ENCODE assay signal across 8 cellular contexts in the genomic region with DNA sequence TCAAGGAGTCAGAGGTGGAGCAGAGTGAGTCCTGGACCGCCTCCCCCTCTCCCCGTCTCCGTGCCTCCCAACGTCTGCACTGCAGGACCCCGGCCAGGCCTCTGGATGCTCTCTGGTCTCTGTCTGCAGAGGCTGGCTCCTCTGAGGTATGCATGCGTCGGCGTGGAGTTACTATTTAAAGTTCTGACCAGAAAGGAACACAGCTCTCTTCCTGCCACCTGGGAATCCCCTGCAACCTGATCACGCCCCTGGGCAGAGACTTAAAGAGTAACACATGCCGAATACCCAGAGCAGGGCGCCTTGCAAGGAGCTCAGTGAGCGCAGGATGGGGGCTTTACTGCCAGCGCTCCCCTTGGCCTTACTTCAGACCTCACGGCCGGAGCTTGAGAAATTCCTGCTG.
DNase-seq lines count a peak whose midpoint lies in the region; ATAC-seq and TF ChIP-seq lines count a peak whose summit lies in the region.

No MANE protein-coding gene starts in this region.

- DNase-seq in epithelial cell of esophagus (ENCODE audit: low read depth) (peak; percentile 48), NCI-H1105 (lab: John Stamatoyannopoulos, UW) (no peak), NCI-H748 treated with DMSO at 0.1 percent for 48 hours (lab: John Stamatoyannopoulos, UW) (no peak), NOMO-1 treated with DMSO at 0.1 percent for 48 hours (lab: John Stamatoyannopoulos, UW; ENCODE audit: unreplicated experiment) (no peak)
- DNase-seq in stimulated activated CD4-positive, alpha-beta T cell treated with anti-CD3 and anti-CD28 coated beads, Interleukin-12 subunit alpha, Interleukin-12 subunit beta, amount 100 ng/mL, for 48 hours (ENCODE audit: low read depth in 2 of 3, low spot score in 1 of 3), result peak in 2 of 3 donors; percentile 36 to 44

- ATAC-seq in GM18858 (IDR thresholded peaks at IDR 0.05; ENCODE audit: unreplicated experiment) (peak; percentile 86), HG02938 (IDR thresholded peaks at IDR 0.05; ENCODE audit: unreplicated experiment) (peak; percentile 90)
- ATAC-seq in activated CD4-positive, CD25-positive, alpha-beta regulatory T cell treated with anti-CD3 and anti-CD28 coated beads, Interleukin-2, amount 50 U/mL, for 24 hours, result peak; percentile 89 to 91

- no peak for TF ChIP-seq CTCF in epithelial cell of esophagus (IDR thresholded peaks at IDR 0.05; ENCODE audit: insufficient read depth, low read depth, low read length, missing control alignments)

- H3K4me3 ChIP-seq in epithelial cell of esophagus (ENCODE audit: low read length), result no peak overlapping the region

Comparison
In these comparisons a context has a peak if more than half of its experiments do, and no peak if none do; other contexts are left out.
1. DNase-seq: peak in epithelial cell of esophagus (single experiment) and stimulated activated CD4-positive, alpha-beta T cell treated with anti-CD3 and anti-CD28 coated beads, Interleukin-12 subunit alpha, Interleukin-12 subunit beta, amount 100 ng/mL, for 48 hours (2 of 3); none in NCI-H1105 (single experiment), NCI-H748 treated with DMSO at 0.1 percent for 48 hours (single experiment) and NOMO-1 treated with DMSO at 0.1 percent for 48 hours (single experiment).
2. Peak in every context shown above with its lines, with median percentiles within 50 percentile points of each other: ATAC-seq.